In the genomic region with DNA sequence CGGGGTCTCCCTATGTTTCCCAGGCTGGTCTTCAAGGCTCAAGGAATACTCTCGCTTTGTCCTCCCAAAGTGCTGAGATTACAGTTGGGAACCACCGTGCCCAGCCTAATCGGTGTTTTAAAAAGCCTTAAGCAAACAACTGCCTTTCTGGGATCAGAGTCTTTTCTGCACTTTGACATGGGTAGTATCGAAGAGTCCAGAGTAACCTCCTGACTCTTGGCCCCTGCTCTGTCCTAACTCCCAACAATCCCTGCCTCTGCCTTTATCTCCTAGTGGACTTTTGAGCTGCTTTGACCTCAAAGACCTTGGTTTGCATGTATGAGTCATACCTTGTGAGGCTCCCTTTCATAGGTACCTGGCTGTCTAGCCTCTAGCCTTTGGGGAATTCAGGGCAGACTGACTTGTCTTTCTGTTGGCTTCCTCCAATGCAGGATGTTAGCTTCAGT, we compare ENCODE assay signal across 1 cellular context.
TF ChIP-seq lines count a peak whose summit lies in the region.

No MANE protein-coding gene starts in this region.

TF ChIP-seq in HepG2, 621 proteins besides CTCF, POLR2A, EP300 and RAD21 (continued from another document and continues in another):
- TF ChIP-seq ZNF350 (CRISPR knock-in tag; IDR thresholded peaks at IDR 0.05; ENCODE audit: borderline replicate concordance, low read depth) (no peak), ATF7 (IDR thresholded peaks at IDR 0.05) (peak; percentile 30; the same call in 1 of the 2 replicates), ATF7 (CRISPR knock-in tag; IDR thresholded peaks at IDR 0.05) (peak; percentile 81; the same call in 1 of the 2 replicates), TBL1XR1 (IDR thresholded peaks at IDR 0.05; ENCODE audit: borderline replicate concordance, low read length, partially characterized antibody) (peak; percentile 77), ZNF362 (CRISPR knock-in tag; IDR thresholded peaks at IDR 0.05; ENCODE audit: borderline replicate concordance) (peak; percentile 83), ZNF326 (CRISPR knock-in tag; IDR thresholded peaks at IDR 0.05; ENCODE audit: borderline replicate concordance) (no peak), PHF20 (CRISPR knock-in tag; IDR thresholded peaks at IDR 0.05) (no peak), RARA (CRISPR knock-in tag; IDR thresholded peaks at IDR 0.05) (peak; percentile 95), NKX3-1 (CRISPR knock-in tag; IDR thresholded peaks at IDR 0.05) (0 out of 2 replicates have a peak, but pooled peaks have one; percentile 17), BCLAF1 (IDR thresholded peaks at IDR 0.05) (no peak), MIXL1 (CRISPR knock-in tag; IDR thresholded peaks at IDR 0.05) (peak; percentile 97), ZNF879 (CRISPR knock-in tag; IDR thresholded peaks at IDR 0.05) (no peak), HDAC1 (CRISPR knock-in tag; IDR thresholded peaks at IDR 0.05) (peak; percentile 87), NBN (conservative IDR thresholded peaks at IDR 0.05) (no peak), ZNF530 (CRISPR knock-in tag; IDR thresholded peaks at IDR 0.05; ENCODE audit: low read depth) (no peak), SKI (IDR thresholded peaks at IDR 0.05; ENCODE audit: partially characterized antibody) (peak; percentile 95), ZNF576 (CRISPR knock-in tag; IDR thresholded peaks at IDR 0.05) (no peak), ZNF224 (CRISPR knock-in tag; IDR thresholded peaks at IDR 0.05) (no peak), ZNF569 (CRISPR knock-in tag; IDR thresholded peaks at IDR 0.05; ENCODE audit: borderline replicate concordance) (no peak), TOPORS (CRISPR knock-in tag; IDR thresholded peaks at IDR 0.05) (no peak), DR1 (CRISPR knock-in tag; IDR thresholded peaks at IDR 0.05) (no peak), IRX3 (CRISPR knock-in tag; IDR thresholded peaks at IDR 0.05; ENCODE audit: borderline replicate concordance, low read depth) (no peak), GZF1 (CRISPR knock-in tag; IDR thresholded peaks at IDR 0.05) (no peak), ZNF660 (CRISPR knock-in tag; IDR thresholded peaks at IDR 0.05; ENCODE audit: borderline replicate concordance, low read depth) (no peak), E2F5 (CRISPR knock-in tag; conservative IDR thresholded peaks at IDR 0.05) (no peak), BRCA1 (CRISPR knock-in tag; IDR thresholded peaks at IDR 0.05) (no peak), ZC3H13 (CRISPR knock-in tag; IDR thresholded peaks at IDR 0.05) (no peak), YEATS2 (CRISPR knock-in tag; IDR thresholded peaks at IDR 0.05; ENCODE audit: borderline replicate concordance) (peak; percentile 68; the same call in 1 of the 2 replicates), PBX2 (CRISPR knock-in tag; IDR thresholded peaks at IDR 0.05) (no peak), NFIB (CRISPR knock-in tag; IDR thresholded peaks at IDR 0.05; ENCODE audit: borderline replicate concordance) (no peak), MYPOP (CRISPR knock-in tag; IDR thresholded peaks at IDR 0.05) (no peak), ZNF44 (CRISPR knock-in tag; IDR thresholded peaks at IDR 0.05) (no peak), ELF1 (CRISPR knock-in tag; IDR thresholded peaks at IDR 0.05) (0 out of 2 replicates have a peak, but pooled peaks have one; percentile 32), ZSCAN9 (CRISPR knock-in tag; IDR thresholded peaks at IDR 0.05; ENCODE audit: borderline replicate concordance) (peak; percentile 88; the same call in 1 of the 2 replicates), DZIP1 (CRISPR knock-in tag; IDR thresholded peaks at IDR 0.05) (no peak)
- TF ChIP-seq, protein P1, sequence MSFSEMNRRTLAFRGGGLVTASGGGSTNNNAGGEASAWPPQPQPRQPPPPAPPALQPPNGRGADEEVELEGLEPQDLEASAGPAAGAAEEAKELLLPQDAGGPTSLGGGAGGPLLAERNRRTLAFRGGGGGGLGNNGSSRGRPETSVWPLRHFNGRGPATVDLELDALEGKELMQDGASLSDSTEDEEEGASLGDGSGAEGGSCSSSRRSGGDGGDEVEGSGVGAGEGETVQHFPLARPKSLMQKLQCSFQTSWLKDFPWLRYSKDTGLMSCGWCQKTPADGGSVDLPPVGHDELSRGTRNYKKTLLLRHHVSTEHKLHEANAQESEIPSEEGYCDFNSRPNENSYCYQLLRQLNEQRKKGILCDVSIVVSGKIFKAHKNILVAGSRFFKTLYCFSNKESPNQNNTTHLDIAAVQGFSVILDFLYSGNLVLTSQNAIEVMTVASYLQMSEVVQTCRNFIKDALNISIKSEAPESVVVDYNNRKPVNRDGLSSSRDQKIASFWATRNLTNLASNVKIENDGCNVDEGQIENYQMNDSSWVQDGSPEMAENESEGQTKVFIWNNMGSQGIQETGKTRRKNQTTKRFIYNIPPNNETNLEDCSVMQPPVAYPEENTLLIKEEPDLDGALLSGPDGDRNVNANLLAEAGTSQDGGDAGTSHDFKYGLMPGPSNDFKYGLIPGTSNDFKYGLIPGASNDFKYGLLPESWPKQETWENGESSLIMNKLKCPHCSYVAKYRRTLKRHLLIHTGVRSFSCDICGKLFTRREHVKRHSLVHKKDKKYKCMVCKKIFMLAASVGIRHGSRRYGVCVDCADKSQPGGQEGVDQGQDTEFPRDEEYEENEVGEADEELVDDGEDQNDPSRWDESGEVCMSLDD (CRISPR knock-in tag; IDR thresholded peaks at IDR 0.05; ENCODE audit: borderline replicate concordance): no peak
- TF ChIP-seq, protein P2, sequence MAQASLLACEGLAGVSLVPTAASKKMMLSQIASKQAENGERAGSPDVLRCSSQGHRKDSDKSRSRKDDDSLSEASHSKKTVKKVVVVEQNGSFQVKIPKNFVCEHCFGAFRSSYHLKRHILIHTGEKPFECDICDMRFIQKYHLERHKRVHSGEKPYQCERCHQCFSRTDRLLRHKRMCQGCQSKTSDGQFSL (CRISPR knock-in tag; IDR thresholded peaks at IDR 0.05): no peak
- TF ChIP-seq, protein P3, sequence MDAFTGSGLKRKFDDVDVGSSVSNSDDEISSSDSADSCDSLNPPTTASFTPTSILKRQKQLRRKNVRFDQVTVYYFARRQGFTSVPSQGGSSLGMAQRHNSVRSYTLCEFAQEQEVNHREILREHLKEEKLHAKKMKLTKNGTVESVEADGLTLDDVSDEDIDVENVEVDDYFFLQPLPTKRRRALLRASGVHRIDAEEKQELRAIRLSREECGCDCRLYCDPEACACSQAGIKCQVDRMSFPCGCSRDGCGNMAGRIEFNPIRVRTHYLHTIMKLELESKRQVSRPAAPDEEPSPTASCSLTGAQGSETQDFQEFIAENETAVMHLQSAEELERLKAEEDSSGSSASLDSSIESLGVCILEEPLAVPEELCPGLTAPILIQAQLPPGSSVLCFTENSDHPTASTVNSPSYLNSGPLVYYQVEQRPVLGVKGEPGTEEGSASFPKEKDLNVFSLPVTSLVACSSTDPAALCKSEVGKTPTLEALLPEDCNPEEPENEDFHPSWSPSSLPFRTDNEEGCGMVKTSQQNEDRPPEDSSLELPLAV (CRISPR knock-in tag; conservative IDR thresholded peaks at IDR 0.05; ENCODE audit: low read depth): no peak
- TF ChIP-seq, protein P4, sequence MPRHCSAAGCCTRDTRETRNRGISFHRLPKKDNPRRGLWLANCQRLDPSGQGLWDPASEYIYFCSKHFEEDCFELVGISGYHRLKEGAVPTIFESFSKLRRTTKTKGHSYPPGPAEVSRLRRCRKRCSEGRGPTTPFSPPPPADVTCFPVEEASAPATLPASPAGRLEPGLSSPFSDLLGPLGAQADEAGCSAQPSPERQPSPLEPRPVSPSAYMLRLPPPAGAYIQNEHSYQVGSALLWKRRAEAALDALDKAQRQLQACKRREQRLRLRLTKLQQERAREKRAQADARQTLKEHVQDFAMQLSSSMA (CRISPR knock-in tag; IDR thresholded peaks at IDR 0.05): no peak
- TF ChIP-seq, protein P5, sequence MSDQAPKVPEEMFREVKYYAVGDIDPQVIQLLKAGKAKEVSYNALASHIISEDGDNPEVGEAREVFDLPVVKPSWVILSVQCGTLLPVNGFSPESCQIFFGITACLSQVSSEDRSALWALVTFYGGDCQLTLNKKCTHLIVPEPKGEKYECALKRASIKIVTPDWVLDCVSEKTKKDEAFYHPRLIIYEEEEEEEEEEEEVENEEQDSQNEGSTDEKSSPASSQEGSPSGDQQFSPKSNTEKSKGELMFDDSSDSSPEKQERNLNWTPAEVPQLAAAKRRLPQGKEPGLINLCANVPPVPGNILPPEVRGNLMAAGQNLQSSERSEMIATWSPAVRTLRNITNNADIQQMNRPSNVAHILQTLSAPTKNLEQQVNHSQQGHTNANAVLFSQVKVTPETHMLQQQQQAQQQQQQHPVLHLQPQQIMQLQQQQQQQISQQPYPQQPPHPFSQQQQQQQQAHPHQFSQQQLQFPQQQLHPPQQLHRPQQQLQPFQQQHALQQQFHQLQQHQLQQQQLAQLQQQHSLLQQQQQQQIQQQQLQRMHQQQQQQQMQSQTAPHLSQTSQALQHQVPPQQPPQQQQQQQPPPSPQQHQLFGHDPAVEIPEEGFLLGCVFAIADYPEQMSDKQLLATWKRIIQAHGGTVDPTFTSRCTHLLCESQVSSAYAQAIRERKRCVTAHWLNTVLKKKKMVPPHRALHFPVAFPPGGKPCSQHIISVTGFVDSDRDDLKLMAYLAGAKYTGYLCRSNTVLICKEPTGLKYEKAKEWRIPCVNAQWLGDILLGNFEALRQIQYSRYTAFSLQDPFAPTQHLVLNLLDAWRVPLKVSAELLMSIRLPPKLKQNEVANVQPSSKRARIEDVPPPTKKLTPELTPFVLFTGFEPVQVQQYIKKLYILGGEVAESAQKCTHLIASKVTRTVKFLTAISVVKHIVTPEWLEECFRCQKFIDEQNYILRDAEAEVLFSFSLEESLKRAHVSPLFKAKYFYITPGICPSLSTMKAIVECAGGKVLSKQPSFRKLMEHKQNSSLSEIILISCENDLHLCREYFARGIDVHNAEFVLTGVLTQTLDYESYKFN (CRISPR knock-in tag; conservative IDR thresholded peaks at IDR 0.05): peak; percentile 98
